Comparison of ENCODE assay signal across 1 cellular context in the genomic region with DNA sequence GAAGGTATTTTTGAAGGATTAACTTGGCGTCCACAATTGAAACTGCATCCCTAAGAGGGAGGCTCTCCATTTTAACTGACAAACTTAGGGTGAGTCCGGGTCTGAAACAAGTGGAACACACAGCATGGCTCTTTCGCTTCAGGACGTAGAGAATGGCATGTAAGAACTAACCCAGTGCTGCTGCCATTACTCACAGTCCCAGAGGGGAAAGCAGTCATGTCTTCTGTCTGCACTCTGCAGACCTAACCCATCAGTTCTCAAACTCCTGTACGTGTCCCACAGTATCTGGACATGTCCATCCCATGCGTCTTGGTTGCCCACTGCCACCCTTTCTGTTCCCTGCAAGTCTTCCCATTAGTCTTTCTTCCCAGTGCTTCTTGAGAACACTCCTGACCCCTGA.
TF ChIP-seq lines count a peak whose summit lies in the region.

No MANE protein-coding gene starts in this region.

TF ChIP-seq in K562, 482 proteins besides CTCF, POLR2A, EP300 and RAD21 (continued from another document and continues in another):
- peak in 1 of 3 experiments; percentile 74 for TF ChIP-seq YY1 (IDR thresholded peaks at IDR 0.05; ENCODE audit: borderline replicate concordance in 1 of 3, control insufficient read depth in 1 of 3, extremely low read depth in 1 of 3, insufficient read depth in 3 of 3, insufficient read length in 1 of 3, insufficient replicate concordance in 2 of 3, low read depth in 1 of 3, low read length in 2 of 3)
- TF ChIP-seq SRSF7 (optimal IDR thresholded peaks at IDR 0.05; ENCODE audit: low read depth, low read length) = no peak
- no peak for TF ChIP-seq NUFIP1 (IDR thresholded peaks at IDR 0.05; ENCODE audit: partially characterized antibody)
- TF ChIP-seq, protein P1, sequence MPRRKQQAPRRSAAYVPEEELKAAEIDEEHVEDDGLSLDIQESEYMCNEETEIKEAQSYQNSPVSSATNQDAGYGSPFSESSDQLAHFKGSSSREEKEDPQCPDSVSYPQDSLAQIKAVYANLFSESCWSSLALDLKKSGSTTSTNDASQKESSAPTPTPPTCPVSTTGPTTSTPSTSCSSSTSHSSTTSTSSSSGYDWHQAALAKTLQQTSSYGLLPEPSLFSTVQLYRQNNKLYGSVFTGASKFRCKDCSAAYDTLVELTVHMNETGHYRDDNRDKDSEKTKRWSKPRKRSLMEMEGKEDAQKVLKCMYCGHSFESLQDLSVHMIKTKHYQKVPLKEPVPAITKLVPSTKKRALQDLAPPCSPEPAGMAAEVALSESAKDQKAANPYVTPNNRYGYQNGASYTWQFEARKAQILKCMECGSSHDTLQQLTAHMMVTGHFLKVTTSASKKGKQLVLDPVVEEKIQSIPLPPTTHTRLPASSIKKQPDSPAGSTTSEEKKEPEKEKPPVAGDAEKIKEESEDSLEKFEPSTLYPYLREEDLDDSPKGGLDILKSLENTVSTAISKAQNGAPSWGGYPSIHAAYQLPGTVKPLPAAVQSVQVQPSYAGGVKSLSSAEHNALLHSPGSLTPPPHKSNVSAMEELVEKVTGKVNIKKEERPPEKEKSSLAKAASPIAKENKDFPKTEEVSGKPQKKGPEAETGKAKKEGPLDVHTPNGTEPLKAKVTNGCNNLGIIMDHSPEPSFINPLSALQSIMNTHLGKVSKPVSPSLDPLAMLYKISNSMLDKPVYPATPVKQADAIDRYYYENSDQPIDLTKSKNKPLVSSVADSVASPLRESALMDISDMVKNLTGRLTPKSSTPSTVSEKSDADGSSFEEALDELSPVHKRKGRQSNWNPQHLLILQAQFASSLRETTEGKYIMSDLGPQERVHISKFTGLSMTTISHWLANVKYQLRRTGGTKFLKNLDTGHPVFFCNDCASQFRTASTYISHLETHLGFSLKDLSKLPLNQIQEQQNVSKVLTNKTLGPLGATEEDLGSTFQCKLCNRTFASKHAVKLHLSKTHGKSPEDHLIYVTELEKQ (CRISPR knock-in tag; IDR thresholded peaks at IDR 0.05) = no peak
- peak; percentile 26; the same call in 1 of the 2 replicates for TF ChIP-seq GTF2E2 (tag; IDR thresholded peaks at IDR 0.05)
- no peak for TF ChIP-seq CEBPG (CRISPR knock-in tag; IDR thresholded peaks at IDR 0.05)
- no peak for TF ChIP-seq CEBPG (tag; conservative IDR thresholded peaks at IDR 0.05 in 1 of 2, IDR thresholded peaks at IDR 0.05 in 1 of 2)
- peak; percentile 31 for TF ChIP-seq BRD9 (IDR thresholded peaks at IDR 0.05; ENCODE audit: low read depth, partially characterized antibody)
- peak; percentile 5 for TF ChIP-seq TAF1 (IDR thresholded peaks at IDR 0.05; ENCODE audit: control insufficient read depth, extremely low read depth, insufficient read depth, low read length, severe bottlenecking)
- TF ChIP-seq SRSF9 (IDR thresholded peaks at IDR 0.05; ENCODE audit: borderline replicate concordance, low read depth, low read length) = no peak
- TF ChIP-seq SIN3A (IDR thresholded peaks at IDR 0.05; ENCODE audit: borderline replicate concordance in 2 of 2, control insufficient read depth in 1 of 2, low read depth in 2 of 2, low read length in 2 of 2) = no peak
- TF ChIP-seq TEAD1 (CRISPR knock-in tag; IDR thresholded peaks at IDR 0.05) = peak in 1 of 2 experiments; percentile 63; a peak in 1 of 4 replicates
- TF ChIP-seq GABPA (tag; conservative IDR thresholded peaks at IDR 0.05; ENCODE audit: low read depth) = no peak
- no peak for TF ChIP-seq ZNF785 (CRISPR knock-in tag; IDR thresholded peaks at IDR 0.05)
- no peak for TF ChIP-seq CBX2 (IDR thresholded peaks at IDR 0.05; ENCODE audit: insufficient read depth, low read length, poor library complexity, severe bottlenecking)
- TF ChIP-seq TEAD2 (tag; IDR thresholded peaks at IDR 0.05) = 0 out of 2 replicates have a peak, but pooled peaks have one; percentile 33
- no peak for TF ChIP-seq SP1 (CRISPR knock-in tag; IDR thresholded peaks at IDR 0.05)
- TF ChIP-seq, protein P2, sequence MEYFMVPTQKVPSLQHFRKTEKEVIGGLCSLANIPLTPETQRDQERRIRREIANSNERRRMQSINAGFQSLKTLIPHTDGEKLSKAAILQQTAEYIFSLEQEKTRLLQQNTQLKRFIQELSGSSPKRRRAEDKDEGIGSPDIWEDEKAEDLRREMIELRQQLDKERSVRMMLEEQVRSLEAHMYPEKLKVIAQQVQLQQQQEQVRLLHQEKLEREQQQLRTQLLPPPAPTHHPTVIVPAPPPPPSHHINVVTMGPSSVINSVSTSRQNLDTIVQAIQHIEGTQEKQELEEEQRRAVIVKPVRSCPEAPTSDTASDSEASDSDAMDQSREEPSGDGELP (CRISPR knock-in tag; IDR thresholded peaks at IDR 0.05; ENCODE audit: borderline replicate concordance) = no peak
- TF ChIP-seq FOXP1 (CRISPR knock-in tag; IDR thresholded peaks at IDR 0.05) = no peak
- no peak for TF ChIP-seq ZNF311 (CRISPR knock-in tag; IDR thresholded peaks at IDR 0.05)
- no peak for TF ChIP-seq ZNF507 (tag; conservative IDR thresholded peaks at IDR 0.05)
- TF ChIP-seq, protein P3, sequence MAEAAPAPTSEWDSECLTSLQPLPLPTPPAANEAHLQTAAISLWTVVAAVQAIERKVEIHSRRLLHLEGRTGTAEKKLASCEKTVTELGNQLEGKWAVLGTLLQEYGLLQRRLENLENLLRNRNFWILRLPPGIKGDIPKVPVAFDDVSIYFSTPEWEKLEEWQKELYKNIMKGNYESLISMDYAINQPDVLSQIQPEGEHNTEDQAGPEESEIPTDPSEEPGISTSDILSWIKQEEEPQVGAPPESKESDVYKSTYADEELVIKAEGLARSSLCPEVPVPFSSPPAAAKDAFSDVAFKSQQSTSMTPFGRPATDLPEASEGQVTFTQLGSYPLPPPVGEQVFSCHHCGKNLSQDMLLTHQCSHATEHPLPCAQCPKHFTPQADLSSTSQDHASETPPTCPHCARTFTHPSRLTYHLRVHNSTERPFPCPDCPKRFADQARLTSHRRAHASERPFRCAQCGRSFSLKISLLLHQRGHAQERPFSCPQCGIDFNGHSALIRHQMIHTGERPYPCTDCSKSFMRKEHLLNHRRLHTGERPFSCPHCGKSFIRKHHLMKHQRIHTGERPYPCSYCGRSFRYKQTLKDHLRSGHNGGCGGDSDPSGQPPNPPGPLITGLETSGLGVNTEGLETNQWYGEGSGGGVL (CRISPR knock-in tag; IDR thresholded peaks at IDR 0.05) = no peak
- no peak for TF ChIP-seq STAG1 (CRISPR knock-in tag; IDR thresholded peaks at IDR 0.05; ENCODE audit: borderline replicate concordance)
- no peak for TF ChIP-seq ZNF324 (CRISPR knock-in tag; IDR thresholded peaks at IDR 0.05)
- TF ChIP-seq U2AF2 (optimal IDR thresholded peaks at IDR 0.05; ENCODE audit: low read depth, low read length) = no peak
- TF ChIP-seq, protein P4, sequence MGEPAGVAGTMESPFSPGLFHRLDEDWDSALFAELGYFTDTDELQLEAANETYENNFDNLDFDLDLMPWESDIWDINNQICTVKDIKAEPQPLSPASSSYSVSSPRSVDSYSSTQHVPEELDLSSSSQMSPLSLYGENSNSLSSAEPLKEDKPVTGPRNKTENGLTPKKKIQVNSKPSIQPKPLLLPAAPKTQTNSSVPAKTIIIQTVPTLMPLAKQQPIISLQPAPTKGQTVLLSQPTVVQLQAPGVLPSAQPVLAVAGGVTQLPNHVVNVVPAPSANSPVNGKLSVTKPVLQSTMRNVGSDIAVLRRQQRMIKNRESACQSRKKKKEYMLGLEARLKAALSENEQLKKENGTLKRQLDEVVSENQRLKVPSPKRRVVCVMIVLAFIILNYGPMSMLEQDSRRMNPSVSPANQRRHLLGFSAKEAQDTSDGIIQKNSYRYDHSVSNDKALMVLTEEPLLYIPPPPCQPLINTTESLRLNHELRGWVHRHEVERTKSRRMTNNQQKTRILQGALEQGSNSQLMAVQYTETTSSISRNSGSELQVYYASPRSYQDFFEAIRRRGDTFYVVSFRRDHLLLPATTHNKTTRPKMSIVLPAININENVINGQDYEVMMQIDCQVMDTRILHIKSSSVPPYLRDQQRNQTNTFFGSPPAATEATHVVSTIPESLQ (CRISPR knock-in tag; IDR thresholded peaks at IDR 0.05) = no peak
- TF ChIP-seq, protein P5, sequence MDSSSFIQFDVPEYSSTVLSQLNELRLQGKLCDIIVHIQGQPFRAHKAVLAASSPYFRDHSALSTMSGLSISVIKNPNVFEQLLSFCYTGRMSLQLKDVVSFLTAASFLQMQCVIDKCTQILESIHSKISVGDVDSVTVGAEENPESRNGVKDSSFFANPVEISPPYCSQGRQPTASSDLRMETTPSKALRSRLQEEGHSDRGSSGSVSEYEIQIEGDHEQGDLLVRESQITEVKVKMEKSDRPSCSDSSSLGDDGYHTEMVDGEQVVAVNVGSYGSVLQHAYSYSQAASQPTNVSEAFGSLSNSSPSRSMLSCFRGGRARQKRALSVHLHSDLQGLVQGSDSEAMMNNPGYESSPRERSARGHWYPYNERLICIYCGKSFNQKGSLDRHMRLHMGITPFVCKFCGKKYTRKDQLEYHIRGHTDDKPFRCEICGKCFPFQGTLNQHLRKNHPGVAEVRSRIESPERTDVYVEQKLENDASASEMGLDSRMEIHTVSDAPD (CRISPR knock-in tag; IDR thresholded peaks at IDR 0.05) = no peak
- TF ChIP-seq ZNF583 (CRISPR knock-in tag; IDR thresholded peaks at IDR 0.05) = no peak
- no peak for TF ChIP-seq ZBTB8A (IDR thresholded peaks at IDR 0.05; ENCODE audit: partially characterized antibody)
- TF ChIP-seq, protein P6, sequence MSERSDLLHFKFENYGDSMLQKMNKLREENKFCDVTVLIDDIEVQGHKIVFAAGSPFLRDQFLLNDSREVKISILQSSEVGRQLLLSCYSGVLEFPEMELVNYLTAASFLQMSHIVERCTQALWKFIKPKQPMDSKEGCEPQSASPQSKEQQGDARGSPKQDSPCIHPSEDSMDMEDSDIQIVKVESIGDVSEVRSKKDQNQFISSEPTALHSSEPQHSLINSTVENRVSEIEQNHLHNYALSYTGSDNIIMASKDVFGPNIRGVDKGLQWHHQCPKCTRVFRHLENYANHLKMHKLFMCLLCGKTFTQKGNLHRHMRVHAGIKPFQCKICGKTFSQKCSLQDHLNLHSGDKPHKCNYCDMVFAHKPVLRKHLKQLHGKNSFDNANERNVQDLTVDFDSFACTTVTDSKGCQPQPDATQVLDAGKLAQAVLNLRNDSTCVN (CRISPR knock-in tag; IDR thresholded peaks at IDR 0.05) = no peak
- peak; percentile 27; the same call in 1 of the 2 replicates for TF ChIP-seq ARID2 (IDR thresholded peaks at IDR 0.05)
- no peak for TF ChIP-seq NR1H2 (CRISPR knock-in tag; IDR thresholded peaks at IDR 0.05)
- TF ChIP-seq, protein P7, sequence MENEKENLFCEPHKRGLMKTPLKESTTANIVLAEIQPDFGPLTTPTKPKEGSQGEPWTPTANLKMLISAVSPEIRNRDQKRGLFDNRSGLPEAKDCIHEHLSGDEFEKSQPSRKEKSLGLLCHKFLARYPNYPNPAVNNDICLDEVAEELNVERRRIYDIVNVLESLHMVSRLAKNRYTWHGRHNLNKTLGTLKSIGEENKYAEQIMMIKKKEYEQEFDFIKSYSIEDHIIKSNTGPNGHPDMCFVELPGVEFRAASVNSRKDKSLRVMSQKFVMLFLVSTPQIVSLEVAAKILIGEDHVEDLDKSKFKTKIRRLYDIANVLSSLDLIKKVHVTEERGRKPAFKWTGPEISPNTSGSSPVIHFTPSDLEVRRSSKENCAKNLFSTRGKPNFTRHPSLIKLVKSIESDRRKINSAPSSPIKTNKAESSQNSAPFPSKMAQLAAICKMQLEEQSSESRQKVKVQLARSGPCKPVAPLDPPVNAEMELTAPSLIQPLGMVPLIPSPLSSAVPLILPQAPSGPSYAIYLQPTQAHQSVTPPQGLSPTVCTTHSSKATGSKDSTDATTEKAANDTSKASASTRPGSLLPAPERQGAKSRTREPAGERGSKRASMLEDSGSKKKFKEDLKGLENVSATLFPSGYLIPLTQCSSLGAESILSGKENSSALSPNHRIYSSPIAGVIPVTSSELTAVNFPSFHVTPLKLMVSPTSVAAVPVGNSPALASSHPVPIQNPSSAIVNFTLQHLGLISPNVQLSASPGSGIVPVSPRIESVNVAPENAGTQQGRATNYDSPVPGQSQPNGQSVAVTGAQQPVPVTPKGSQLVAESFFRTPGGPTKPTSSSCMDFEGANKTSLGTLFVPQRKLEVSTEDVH (IDR thresholded peaks at IDR 0.05; ENCODE audit: low read depth, partially characterized antibody) = no peak
- no peak for TF ChIP-seq RBM22 (IDR thresholded peaks at IDR 0.05; ENCODE audit: low read depth, low read length, poor library complexity, severe bottlenecking)
- TF ChIP-seq TRIM28 (IDR thresholded peaks at IDR 0.05) = no peak
- TF ChIP-seq MCM3 (IDR thresholded peaks at IDR 0.05) = no peak
- TF ChIP-seq SMARCC2 (IDR thresholded peaks at IDR 0.05; ENCODE audit: low read depth) = no peak
- TF ChIP-seq FOXM1 (IDR thresholded peaks at IDR 0.05; ENCODE audit: low read depth) = no peak
- no peak for TF ChIP-seq FOXM1 (CRISPR knock-in tag; IDR thresholded peaks at IDR 0.05; ENCODE audit: low read depth)
- TF ChIP-seq, protein P8, sequence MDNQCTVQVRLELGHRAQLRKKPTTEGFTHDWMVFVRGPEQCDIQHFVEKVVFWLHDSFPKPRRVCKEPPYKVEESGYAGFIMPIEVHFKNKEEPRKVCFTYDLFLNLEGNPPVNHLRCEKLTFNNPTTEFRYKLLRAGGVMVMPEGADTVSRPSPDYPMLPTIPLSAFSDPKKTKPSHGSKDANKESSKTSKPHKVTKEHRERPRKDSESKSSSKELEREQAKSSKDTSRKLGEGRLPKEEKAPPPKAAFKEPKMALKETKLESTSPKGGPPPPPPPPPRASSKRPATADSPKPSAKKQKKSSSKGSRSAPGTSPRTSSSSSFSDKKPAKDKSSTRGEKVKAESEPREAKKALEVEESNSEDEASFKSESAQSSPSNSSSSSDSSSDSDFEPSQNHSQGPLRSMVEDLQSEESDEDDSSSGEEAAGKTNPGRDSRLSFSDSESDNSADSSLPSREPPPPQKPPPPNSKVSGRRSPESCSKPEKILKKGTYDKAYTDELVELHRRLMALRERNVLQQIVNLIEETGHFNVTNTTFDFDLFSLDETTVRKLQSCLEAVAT (IDR thresholded peaks at IDR 0.05) = peak in 1 of 2 experiments; percentile 16; a peak in 2 of 4 replicates
- TF ChIP-seq ZNF75A (CRISPR knock-in tag; IDR thresholded peaks at IDR 0.05) = no peak
- TF ChIP-seq NR2C2 (CRISPR knock-in tag; IDR thresholded peaks at IDR 0.05) = no peak
- no peak for TF ChIP-seq NR2C2 (tag; IDR thresholded peaks at IDR 0.05)
- TF ChIP-seq, protein P9, sequence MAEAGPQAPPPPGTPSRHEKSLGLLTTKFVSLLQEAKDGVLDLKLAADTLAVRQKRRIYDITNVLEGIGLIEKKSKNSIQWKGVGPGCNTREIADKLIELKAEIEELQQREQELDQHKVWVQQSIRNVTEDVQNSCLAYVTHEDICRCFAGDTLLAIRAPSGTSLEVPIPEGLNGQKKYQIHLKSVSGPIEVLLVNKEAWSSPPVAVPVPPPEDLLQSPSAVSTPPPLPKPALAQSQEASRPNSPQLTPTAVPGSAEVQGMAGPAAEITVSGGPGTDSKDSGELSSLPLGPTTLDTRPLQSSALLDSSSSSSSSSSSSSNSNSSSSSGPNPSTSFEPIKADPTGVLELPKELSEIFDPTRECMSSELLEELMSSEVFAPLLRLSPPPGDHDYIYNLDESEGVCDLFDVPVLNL (CRISPR knock-in tag; IDR thresholded peaks at IDR 0.05; ENCODE audit: low read depth) = no peak
- no peak for TF ChIP-seq POLR2H (tag; IDR thresholded peaks at IDR 0.05; ENCODE audit: low read depth)
- no peak; a peak in 1 of 4 replicates for TF ChIP-seq FOXA3 (CRISPR knock-in tag; conservative IDR thresholded peaks at IDR 0.05 in 1 of 2, IDR thresholded peaks at IDR 0.05 in 1 of 2)
- TF ChIP-seq, protein P10, sequence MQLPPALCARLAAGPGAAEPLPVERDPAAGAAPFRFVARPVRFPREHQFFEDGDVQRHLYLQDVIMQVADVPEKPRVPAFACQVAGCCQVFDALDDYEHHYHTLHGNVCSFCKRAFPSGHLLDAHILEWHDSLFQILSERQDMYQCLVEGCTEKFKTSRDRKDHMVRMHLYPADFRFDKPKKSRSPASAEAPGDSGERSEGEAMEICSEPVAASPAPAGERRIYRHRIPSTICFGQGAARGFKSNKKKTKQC (CRISPR knock-in tag; IDR thresholded peaks at IDR 0.05) = no peak
- no peak for TF ChIP-seq COPS2 (conservative IDR thresholded peaks at IDR 0.05)
- TF ChIP-seq KDM2B (CRISPR knock-in tag; IDR thresholded peaks at IDR 0.05) = no peak
- TF ChIP-seq ZNF77 (CRISPR knock-in tag; IDR thresholded peaks at IDR 0.05) = no peak
- TF ChIP-seq SMAD3 (CRISPR knock-in tag; conservative IDR thresholded peaks at IDR 0.05) = no peak
